3 cellular contexts compared by ENCODE assay signal in genomic region chr9:92507005-92507404, GRCh38.
TF ChIP-seq lines count a peak whose summit lies in the region.

No MANE protein-coding gene starts in this region.

TF ChIP-seq in SK-N-SH, 30 proteins besides CTCF, POLR2A, EP300 and RAD21:
- TF ChIP-seq FOXJ3 (CRISPR knock-in tag; IDR thresholded peaks at IDR 0.05) (no peak), RCOR1 (IDR thresholded peaks at IDR 0.05; ENCODE audit: low read length) (no peak), CHD2 (IDR thresholded peaks at IDR 0.05; ENCODE audit: low read length, partially characterized antibody) (no peak), TAF1 (IDR thresholded peaks at IDR 0.05; ENCODE audit: borderline replicate concordance, low read depth, low read length) (no peak), RFX5 (IDR thresholded peaks at IDR 0.05; ENCODE audit: low read length) (no peak), ZBTB33 (IDR thresholded peaks at IDR 0.05; ENCODE audit: borderline replicate concordance, low read depth) (no peak), FOXM1 (IDR thresholded peaks at IDR 0.05; ENCODE audit: low read depth) (no peak), USF2 (IDR thresholded peaks at IDR 0.05; ENCODE audit: borderline replicate concordance, low read depth, low read length) (no peak), MEF2A (IDR thresholded peaks at IDR 0.05; ENCODE audit: borderline replicate concordance, low read depth) (no peak), TCF12 (IDR thresholded peaks at IDR 0.05) (no peak), RXRA (IDR thresholded peaks at IDR 0.05; ENCODE audit: borderline replicate concordance, low read depth) (no peak), ELF1 (IDR thresholded peaks at IDR 0.05) (no peak)

TF ChIP-seq in SK-N-SH treated with all-trans-retinoic acid at 6 μM for 48 hours, 23 proteins besides CTCF, POLR2A, EP300 and RAD21:
- TF ChIP-seq RARB (CRISPR knock-in tag; IDR thresholded peaks at IDR 0.05), result no peak
- TF ChIP-seq ARNTL (CRISPR knock-in tag; IDR thresholded peaks at IDR 0.05; ENCODE audit: borderline replicate concordance, low read depth), result no peak
- TF ChIP-seq SNAI2 (CRISPR knock-in tag; IDR thresholded peaks at IDR 0.05), result no peak
- TF ChIP-seq ZFP30 (CRISPR knock-in tag; IDR thresholded peaks at IDR 0.05), result no peak
- TF ChIP-seq, protein P1, sequence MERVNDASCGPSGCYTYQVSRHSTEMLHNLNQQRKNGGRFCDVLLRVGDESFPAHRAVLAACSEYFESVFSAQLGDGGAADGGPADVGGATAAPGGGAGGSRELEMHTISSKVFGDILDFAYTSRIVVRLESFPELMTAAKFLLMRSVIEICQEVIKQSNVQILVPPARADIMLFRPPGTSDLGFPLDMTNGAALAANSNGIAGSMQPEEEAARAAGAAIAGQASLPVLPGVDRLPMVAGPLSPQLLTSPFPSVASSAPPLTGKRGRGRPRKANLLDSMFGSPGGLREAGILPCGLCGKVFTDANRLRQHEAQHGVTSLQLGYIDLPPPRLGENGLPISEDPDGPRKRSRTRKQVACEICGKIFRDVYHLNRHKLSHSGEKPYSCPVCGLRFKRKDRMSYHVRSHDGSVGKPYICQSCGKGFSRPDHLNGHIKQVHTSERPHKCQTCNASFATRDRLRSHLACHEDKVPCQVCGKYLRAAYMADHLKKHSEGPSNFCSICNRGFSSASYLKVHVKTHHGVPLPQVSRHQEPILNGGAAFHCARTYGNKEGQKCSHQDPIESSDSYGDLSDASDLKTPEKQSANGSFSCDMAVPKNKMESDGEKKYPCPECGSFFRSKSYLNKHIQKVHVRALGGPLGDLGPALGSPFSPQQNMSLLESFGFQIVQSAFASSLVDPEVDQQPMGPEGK (CRISPR knock-in tag; IDR thresholded peaks at IDR 0.05; ENCODE audit: borderline replicate concordance), result no peak
- no peak for TF ChIP-seq PPARA (CRISPR knock-in tag; IDR thresholded peaks at IDR 0.05; ENCODE audit: borderline replicate concordance)
- no peak for TF ChIP-seq POU6F1 (CRISPR knock-in tag; IDR thresholded peaks at IDR 0.05; ENCODE audit: borderline replicate concordance, low read depth)
- TF ChIP-seq ESRRG (CRISPR knock-in tag; IDR thresholded peaks at IDR 0.05), result no peak
- TF ChIP-seq ZNF8 (CRISPR knock-in tag; IDR thresholded peaks at IDR 0.05), result no peak
- no peak for TF ChIP-seq GLIS3 (CRISPR knock-in tag; IDR thresholded peaks at IDR 0.05)
- TF ChIP-seq ISL1 (CRISPR knock-in tag; IDR thresholded peaks at IDR 0.05), result no peak
- no peak for TF ChIP-seq TCF4 (CRISPR knock-in tag; IDR thresholded peaks at IDR 0.05; ENCODE audit: borderline replicate concordance)
- TF ChIP-seq OSR1 (CRISPR knock-in tag; IDR thresholded peaks at IDR 0.05), result no peak
- no peak for TF ChIP-seq TSHZ2 (CRISPR knock-in tag; IDR thresholded peaks at IDR 0.05)
- no peak for TF ChIP-seq ZC3H10 (CRISPR knock-in tag; IDR thresholded peaks at IDR 0.05)

TF ChIP-seq in HepG2, 621 proteins besides CTCF, POLR2A, EP300 and RAD21:
- TF ChIP-seq ETV5 (CRISPR knock-in tag; IDR thresholded peaks at IDR 0.05; ENCODE audit: borderline replicate concordance) (peak; percentile 51; the same call in 1 of the 2 replicates), STAG1 (CRISPR knock-in tag; IDR thresholded peaks at IDR 0.05) (0 out of 2 replicates have a peak, but pooled peaks have one; percentile 12), NFKBIZ (CRISPR knock-in tag; IDR thresholded peaks at IDR 0.05) (no peak)
